19 cellular contexts compared by ENCODE assay signal in genomic region chr5:60489856-60490255, GRCh38.
DNase-seq lines count a peak whose midpoint lies in the region; ATAC-seq, FAIRE-seq and TF ChIP-seq lines count a peak whose summit lies in the region.
"Had no signal": no experiment of that assay in that cellular context is flagged by ENCODE, and none has a peak within 500 bp of the region (broad histone marks: within the 10 kb centered on the region; RNA-seq: fewer than 3 reads in every experiment).

No MANE protein-coding gene starts in this region.

- H3K27me3 ChIP-seq in HepG2 (ENCODE audit: control insufficient read depth in 1 of 2, insufficient read depth in 2 of 2, low read length in 2 of 2) (no peaks in the 10 kb centered on the region), right lobe of liver (no peaks in the 10 kb centered on the region), stomach smooth muscle (ENCODE audit: control insufficient read depth in 1 of 2, insufficient read depth in 2 of 2, low read length in 2 of 2) (no peaks in the 10 kb centered on the region)
- H3K27me3 ChIP-seq: BLaER1 treated with 17β-estradiol and CSF1 and Interleukin-3, amounts not matched to agents 10 nM and 100 nM had no signal

- in situ Hi-C loops in HepG2 (cut with HindIII; ENCODE audit: extremely low pct_ligation_motif_present, low pct_unique_long_range_greater_than_20kb) = no loop called here

- H3K27ac ChIP-seq in HepG2 (ENCODE audit: extremely low read length, insufficient read depth, low read length) (peak overlapping the region; percentile 81), right lobe of liver (no peak overlapping the region), stomach smooth muscle (ENCODE audit: low read length) (peak overlapping the region; percentile 81)
- H3K27ac ChIP-seq: BLaER1 treated with 17β-estradiol and CSF1 and Interleukin-3, amounts not matched to agents 10 nM and 100 nM had no signal

- H3K4me1 Mint-ChIP-seq in nephron = peaks cover 18% of the 10 kb centered on the region
- H3K4me1 Mint-ChIP-seq in effector memory CD8-positive, alpha-beta T cell (ENCODE audit: low read depth in 2 of 2) = no peaks in the 10 kb centered on the region

- H3K36me3 ChIP-seq in HepG2 (replicated peaks in 1 of 2; ENCODE audit: control insufficient read depth in 1 of 2, insufficient read depth in 2 of 2, low read length in 2 of 2) (no peaks in the 10 kb centered on the region), right lobe of liver (no peaks in the 10 kb centered on the region), stomach smooth muscle (ENCODE audit: control insufficient read depth in 2 of 2, insufficient read depth in 2 of 2, low read length in 2 of 2) (peaks cover 0 to 2% of the 10 kb centered on the region in 2 donors)
- H3K36me3 ChIP-seq: BLaER1 treated with 17β-estradiol and CSF1 and Interleukin-3, amounts not matched to agents 10 nM and 100 nM had no signal

- POLR2A ChIA-PET in HepG2 (lab: Yijun Ruan, JAX) = interaction anchor here (0.9 to 1.8 kb wide), 4 partner anchors 26 to 79 kb away, joined by 3 to 6 read pairs (median 4); no protein-coding TSS in a partner anchor

- no peak for TF ChIP-seq CTCF in HepG2 (CRISPR knock-in tag; IDR thresholded peaks at IDR 0.05)
- no peak for TF ChIP-seq CTCF in right lobe of liver (IDR thresholded peaks at IDR 0.05)
- TF ChIP-seq CTCF in nephron (IDR thresholded peaks at IDR 0.05; ENCODE audit: unreplicated experiment in 3 of 3) = no peak
- no peak for TF ChIP-seq CTCF in foreskin fibroblast (IDR thresholded peaks at IDR 0.05; ENCODE audit: low read depth, low read length)

- TF ChIP-seq RAD21 in HepG2 (CRISPR knock-in tag; IDR thresholded peaks at IDR 0.05) = no peak

- peak; percentile 31 for DNase-seq in HepG2 (ENCODE audit: low spot score)
- DNase-seq in right lobe of liver = no peak
- DNase-seq in foreskin fibroblast = no peak
- DNase-seq in NCI-H146 treated with DMSO at 0.1 percent for 48 hours (lab: John Stamatoyannopoulos, UW; ENCODE audit: unreplicated experiment) = no peak
- DNase-seq in effector memory CD8-positive, alpha-beta T cell = no peak
- DNase-seq: 8988T, EL, Karpas-422, NCI-H2029, NCI-H2171 treated with DMSO at 0.1 percent for 48 hours, NCI-H510A, NCI-H82 had no signal

- no TSS peak for BruUV-seq in HepG2 (replicated peaks; lab: Mats Ljungman, UMichigan)

- H3K9me3 Mint-ChIP-seq in nephron = no peaks in the 10 kb centered on the region
- H3K9me3 Mint-ChIP-seq in effector memory CD8-positive, alpha-beta T cell = peaks cover 0 to 2% of the 10 kb centered on the region in 2 donors

- no peaks in the 10 kb centered on the region for H3K27me3 Mint-ChIP-seq in nephron (ENCODE audit: low read depth)
- H3K27me3 Mint-ChIP-seq in effector memory CD8-positive, alpha-beta T cell = no peaks in the 10 kb centered on the region

- ATAC-seq in HepG2 (peak; percentile 17; the same call in 1 of the 3 replicates), right lobe of liver (no peak), HG02763 (IDR thresholded peaks at IDR 0.05; ENCODE audit: unreplicated experiment) (no peak)
- no peak for ATAC-seq in effector memory CD8-positive, alpha-beta T cell (replicated peaks)
- ATAC-seq: Panc1, Right ventricle myocardium inferior had no signal

- no peak for TF ChIP-seq EP300 in HepG2 (IDR thresholded peaks at IDR 0.05; ENCODE audit: low read depth in 2 of 2, low read length in 2 of 2)
- no peak for TF ChIP-seq EP300 in HepG2 (CRISPR knock-in tag; IDR thresholded peaks at IDR 0.05; ENCODE audit: borderline replicate concordance)

- intact Hi-C loops in HepG2 (cut with micrococcal nuclease; ENCODE audit: unreplicated experiment) (loop anchor here (10.0 kb wide), 3 partner anchors 75 to 95 kb away; no protein-coding TSS in a partner anchor), right lobe of liver (cut with DNase I) (no loop called here)

- H3K9ac ChIP-seq in HepG2 (ENCODE audit: insufficient read depth, low read depth, low read length) = peak overlapping the region; percentile 79
- peak overlapping the region in 1 of 2 donors; percentile 77 for H3K9ac ChIP-seq in stomach smooth muscle (ENCODE audit: low read length in 2 of 2)
- H3K9ac ChIP-seq: BLaER1 treated with 17β-estradiol and CSF1 and Interleukin-3, amounts not matched to agents 10 nM and 100 nM had no signal

- H2AFZ ChIP-seq in HepG2 (ENCODE audit: low read length) = no peak overlapping the region

- CTCF ChIA-PET in HepG2 (lab: Yijun Ruan, JAX; ENCODE audit: low intra/inter-chr PET ratio, low total read pairs) = no interaction called here

- TF ChIP-seq POLR2A in HepG2 (IDR thresholded peaks at IDR 0.05; ENCODE audit: insufficient read depth in 1 of 2, low read depth in 2 of 2, low read length in 2 of 2) = no peak
- no peak for TF ChIP-seq POLR2A in right lobe of liver (IDR thresholded peaks at IDR 0.05)

- H3K4me3 Mint-ChIP-seq in nephron = peak overlapping the region; percentile 9 to 24 (median 16)
- no peak overlapping the region for H3K4me3 Mint-ChIP-seq in effector memory CD8-positive, alpha-beta T cell

- no peaks in the 10 kb centered on the region for H4K20me1 ChIP-seq in HepG2 (ENCODE audit: insufficient read depth, low read length)
- H4K20me1 ChIP-seq: BLaER1 treated with 17β-estradiol and CSF1 and Interleukin-3, amounts not matched to agents 10 nM and 100 nM had no signal

- H3K4me1 ChIP-seq in HepG2 (ENCODE audit: insufficient read depth, low read length) = peaks cover 82% of the 10 kb centered on the region
- no peaks in the 10 kb centered on the region for H3K4me1 ChIP-seq in right lobe of liver
- no peaks in the 10 kb centered on the region for H3K4me1 ChIP-seq in stomach smooth muscle (ENCODE audit: control insufficient read depth, insufficient read depth, low read length)
- H3K4me1 ChIP-seq: BLaER1 treated with 17β-estradiol and CSF1 and Interleukin-3, amounts not matched to agents 10 nM and 100 nM had no signal

- FAIRE-seq in HepG2 (lab: Jason Lieb, UNC) = no peak
- FAIRE-seq: H54 had no signal

- H3K4me2 ChIP-seq in HepG2 (ENCODE audit: low read depth, low read length) = peak overlapping the region; percentile 81
- H3K4me2 ChIP-seq: BLaER1 treated with 17β-estradiol and CSF1 and Interleukin-3, amounts not matched to agents 10 nM and 100 nM had no signal

- 25% methylated on average over 3 of the region's 3 CpGs for WGBS in HepG2 (ENCODE audit: low lambda C conversion rate)
- WGBS in right lobe of liver (ENCODE audit: insufficient coverage, low coverage, low lambda C conversion rate, missing lambda C conversion rate) = 78% methylated on average over 3 of the region's 3 CpGs

- peaks cover 41% of the 10 kb centered on the region for H3K79me2 ChIP-seq in HepG2 (ENCODE audit: insufficient read depth, low read length)

- peak overlapping the region; percentile 35 to 83 (median 67) for H3K27ac Mint-ChIP-seq in nephron
- H3K27ac Mint-ChIP-seq in effector memory CD8-positive, alpha-beta T cell = no peak overlapping the region

- no peaks in the 10 kb centered on the region for H3K9me3 ChIP-seq in HepG2 (ENCODE audit: low read length)
- H3K9me3 ChIP-seq in right lobe of liver = no peaks in the 10 kb centered on the region
- H3K9me3 ChIP-seq in stomach smooth muscle (ENCODE audit: control insufficient read depth in 2 of 2, low read length in 2 of 2) = no peaks in the 10 kb centered on the region

- H3K36me3 Mint-ChIP-seq in nephron (ENCODE audit: low read depth) = no peaks in the 10 kb centered on the region
- H3K36me3 Mint-ChIP-seq in effector memory CD8-positive, alpha-beta T cell (ENCODE audit: insufficient read depth) = no peaks in the 10 kb centered on the region

- H3K4me3 ChIP-seq in HepG2 (replicated peaks in 1 of 3; ENCODE audit: insufficient read depth in 1 of 3, low read depth in 2 of 3, low read length in 3 of 3) (peak overlapping the region; percentile 54 to 76 (median 74); a peak in 5 of 6 replicates), right lobe of liver (no peak overlapping the region), stomach smooth muscle (ENCODE audit: low read length in 2 of 2) (peak overlapping the region; percentile 78 to 82), foreskin fibroblast (ENCODE audit: low read depth in 1 of 2, low read length in 2 of 2) (no peak overlapping the region)
- H3K4me3 ChIP-seq: BLaER1 treated with 17β-estradiol and CSF1 and Interleukin-3, amounts not matched to agents 10 nM and 100 nM had no signal

TF ChIP-seq in HepG2, 621 proteins besides CTCF, POLR2A, EP300 and RAD21 (continues in another document):
- TF ChIP-seq RARG (CRISPR knock-in tag; IDR thresholded peaks at IDR 0.05; ENCODE audit: low read depth) = no peak
- no peak for TF ChIP-seq PAXIP1 (CRISPR knock-in tag; conservative IDR thresholded peaks at IDR 0.05)

Comparison
In these comparisons a context has a peak if more than half of its experiments do, and no peak if none do; other contexts are left out.
1. H3K27ac ChIP-seq: peak in HepG2 (single experiment) and stomach smooth muscle (single experiment); none in right lobe of liver (0 of 3).
2. H3K4me3 ChIP-seq: peak in HepG2 (3 of 3) and stomach smooth muscle (2 of 2); none in right lobe of liver (0 of 3) and foreskin fibroblast (0 of 2).
3. H3K27ac Mint-ChIP-seq: peak in nephron (3 of 3); none in effector memory CD8-positive, alpha-beta T cell (0 of 2).
4. H3K4me3 Mint-ChIP-seq: peak in nephron (3 of 3); none in effector memory CD8-positive, alpha-beta T cell (0 of 2).